ENCODE assay signal across 23 cellular contexts in the genomic region with DNA sequence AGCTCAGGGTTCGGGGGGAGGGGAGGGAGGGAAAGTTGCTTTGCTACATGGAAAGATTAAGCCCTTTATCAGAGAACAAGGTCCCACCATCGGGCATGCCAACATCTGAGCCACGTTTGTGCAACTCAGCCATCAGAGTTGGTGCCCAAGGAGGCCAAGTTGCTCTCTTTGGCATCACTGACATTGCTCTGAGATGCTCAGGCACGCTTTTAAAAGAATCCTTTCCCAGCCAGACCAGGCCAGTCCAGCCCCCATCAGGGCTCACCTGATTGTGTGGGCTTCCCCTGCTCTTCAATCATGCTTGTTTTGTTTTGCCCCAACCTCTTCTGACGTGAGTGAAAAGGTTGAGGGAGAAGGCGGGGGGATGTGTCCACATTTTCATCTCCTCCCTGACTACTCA. TPM values are rescaled to one million over a fixed set of nuclear protein-coding genes. Genes with fewer than 3 reads are reported as not detected.
A peak's percentile ranks its signal among the peaks of the same experiment; 100 is the strongest.
DNase-seq lines count a peak whose midpoint lies in the region; ATAC-seq and TF ChIP-seq lines count a peak whose summit lies in the region.
"Had no signal": no experiment of that assay in that cellular context is flagged by ENCODE, and none has a peak within 500 bp of the region (broad histone marks: within the 10 kb centered on the region; RNA-seq: fewer than 3 reads in every experiment).

No MANE protein-coding gene starts in this region.

- H3K27me3 ChIP-seq in right atrium auricular region (no peaks in the 10 kb centered on the region), left ventricle myocardium inferior (ENCODE audit: low read depth) (peaks cover 4% of the 10 kb centered on the region), upper lobe of right lung (no peaks in the 10 kb centered on the region)
- H3K27me3 ChIP-seq: MG63, SJCRH30 had no signal

- TF ChIP-seq CTCF in right atrium auricular region (IDR thresholded peaks at IDR 0.05): no peak
- no peak for TF ChIP-seq CTCF in left ventricle myocardium inferior (IDR thresholded peaks at IDR 0.05; ENCODE audit: borderline replicate concordance)
- no peak for TF ChIP-seq CTCF in upper lobe of right lung (IDR thresholded peaks at IDR 0.05)

- intact Hi-C loops in left ventricle myocardium inferior (cut with micrococcal nuclease): no loop called here
- intact Hi-C loops in upper lobe of right lung (cut with DNase I): no loop called here

- DNase-seq in right atrium auricular region (ENCODE audit: low spot score) (peak; percentile 34), left ventricle myocardium inferior (no peak), mesenteric fat pad (ENCODE audit: low spot score) (peak; percentile 57), DMS53 (lab: John Stamatoyannopoulos, UW) (no peak), SKM-1 treated with dmso at 0.1 percent for 144 hours (lab: John Stamatoyannopoulos, UW; ENCODE audit: unreplicated experiment) (no peak), upper lobe of right lung (no peak)
- DNase-seq: C1 segment of cervical spinal cord; CD4-positive, alpha-beta memory T cell; COR-L47; DMS79; EL; GDM1; MG63; NCI-H1105 treated with DMSO at 0.1 percent for 48 hours; NCI-H146; NCI-H1930; NCI-H446; NCI-H524 treated with DMSO at 0.1 percent for 48 hours; NCI-H774; SJCRH30 had no signal

- no peaks in the 10 kb centered on the region for H3K36me3 ChIP-seq in right atrium auricular region
- no peaks in the 10 kb centered on the region for H3K36me3 ChIP-seq in left ventricle myocardium inferior
- no peaks in the 10 kb centered on the region for H3K36me3 ChIP-seq in upper lobe of right lung
- H3K36me3 ChIP-seq: MG63, SJCRH30 had no signal

- no peaks in the 10 kb centered on the region for H3K9me3 ChIP-seq in right atrium auricular region
- H3K9me3 ChIP-seq in left ventricle myocardium inferior (replicated peaks): peaks cover 3% of the 10 kb centered on the region
- H3K9me3 ChIP-seq in upper lobe of right lung: no peaks in the 10 kb centered on the region
- H3K9me3 ChIP-seq: SJCRH30 had no signal

- H3K4me3 ChIP-seq in right atrium auricular region: no peak overlapping the region
- H3K4me3 ChIP-seq in left ventricle myocardium inferior: no peak overlapping the region
- H3K4me3 ChIP-seq in upper lobe of right lung: no peak overlapping the region
- H3K4me3 ChIP-seq: K562, MG63, SJCRH30 had no signal

- no peak for ATAC-seq in upper lobe of right lung
- ATAC-seq: K562, SK-N-SH treated with all-trans-retinoic acid at 6 μM for 48 hours had no signal

- H3K27ac ChIP-seq in right atrium auricular region: no peak overlapping the region
- H3K27ac ChIP-seq in left ventricle myocardium inferior (replicated peaks): no peak overlapping the region
- peak overlapping the region; percentile 80 for H3K27ac ChIP-seq in angular gyrus (ENCODE audit: low read depth, low read length)
- no peak overlapping the region for H3K27ac ChIP-seq in upper lobe of right lung
- H3K27ac ChIP-seq: SJCRH30 had no signal

- H3K4me1 ChIP-seq in right atrium auricular region (no peaks in the 10 kb centered on the region), left ventricle myocardium inferior (peaks cover 5% of the 10 kb centered on the region), upper lobe of right lung (no peaks in the 10 kb centered on the region)
- H3K4me1 ChIP-seq: SJCRH30 had no signal

RNA-seq across cellular contexts. Expression of gene RIMS3, which starts 43.4 kb away (rescaled TPM):
- 1 to 10 TPM; 1.4 to 5.5 TPM for total RNA-seq in right atrium auricular region
- 0.74 TPM for total RNA-seq in left ventricle myocardium inferior
- 1.2 TPM for total RNA-seq in mesenteric fat pad
- total RNA-seq in upper lobe of right lung: 4.7 TPM

Comparison
In these comparisons a context has a peak if more than half of its experiments do, and no peak if none do; other contexts are left out.
1. DNase-seq: peak in right atrium auricular region (single experiment) and mesenteric fat pad (single experiment); none in left ventricle myocardium inferior (single experiment), DMS53 (single experiment), SKM-1 treated with dmso at 0.1 percent for 144 hours (single experiment) and upper lobe of right lung (single experiment).